ENCODE assay signal across 12 cellular contexts in genomic region chr6:5999688-6000608, GRCh38. TPM values are rescaled to one million over a fixed set of nuclear protein-coding genes. Genes with fewer than 3 reads are reported as not detected.
DNase-seq lines count a peak whose midpoint lies in the region; ATAC-seq and TF ChIP-seq lines count a peak whose summit lies in the region.
"Had no signal": no experiment of that assay in that cellular context is flagged by ENCODE, and none has a peak within 500 bp of the region (broad histone marks: within the 10 kb centered on the region; RNA-seq: fewer than 3 reads in every experiment).

No MANE protein-coding gene starts in this region.

- peak overlapping the region; percentile 46 for H3K4me3 ChIP-seq in iPS-18c (ENCODE audit: insufficient read depth, low read depth, low read length)

- no peak for DNase-seq in activated CD8-positive, alpha-beta memory T cell treated with anti-CD3 and anti-CD28 coated beads, Interleukin-2, amount 10 ng/mL, durations not matched to agents 7 days and 5 days
- no peak for DNase-seq in activated CD8-positive, alpha-beta memory T cell treated with anti-CD3 and anti-CD28 coated beads for 24 hours
- DNase-seq in activated naive CD8-positive, alpha-beta T cell treated with anti-CD3 and anti-CD28 coated beads for 36 hours = no peak
- DNase-seq in stimulated activated naive CD8-positive, alpha-beta T cell treated with anti-CD3 and anti-CD28 coated beads, Interleukin-15, amount 100 ng/mL, for 72 hours = no peak
- DNase-seq in DMS79 treated with DMSO at 0.1 percent for 48 hours (lab: John Stamatoyannopoulos, UW) = no peak
- no peak for DNase-seq in mesothelial cell of epicardium (ENCODE audit: low spot score in 2 of 2, unreplicated experiment in 2 of 2)
- DNase-seq: activated naive CD4-positive, alpha-beta T cell treated with Interleukin-2 at 50 U/mL for 16 hours; AML-193; stimulated activated CD4-positive, alpha-beta T cell treated with anti-CD3 and anti-CD28 coated beads, Interleukin-1b, Interleukin-23, amount 100 ng/mL, for 48 hours had no signal

- H3K36me3 Mint-ChIP-seq in activated CD8-positive, alpha-beta memory T cell treated with anti-CD3 and anti-CD28 coated beads, Interleukin-2, amount 10 ng/mL, durations not matched to agents 7 days and 5 days = peaks cover 20% of the 10 kb centered on the region
- H3K36me3 Mint-ChIP-seq in activated naive CD8-positive, alpha-beta T cell treated with anti-CD3 and anti-CD28 coated beads for 36 hours = peaks cover 10% of the 10 kb centered on the region
- H3K36me3 Mint-ChIP-seq in mesothelial cell of epicardium = peaks cover 4% of the 10 kb centered on the region

- H3K9me3 ChIP-seq in iPS-18c (ENCODE audit: control insufficient read depth, insufficient read depth, low read length) = no peaks in the 10 kb centered on the region

- no peaks in the 10 kb centered on the region for H3K9me3 Mint-ChIP-seq in activated CD8-positive, alpha-beta memory T cell treated with anti-CD3 and anti-CD28 coated beads, Interleukin-2, amount 10 ng/mL, durations not matched to agents 7 days and 5 days (ENCODE audit: low read depth)
- peaks cover 5% of the 10 kb centered on the region for H3K9me3 Mint-ChIP-seq in activated naive CD8-positive, alpha-beta T cell treated with anti-CD3 and anti-CD28 coated beads for 36 hours
- peaks cover 7 to 9% of the 10 kb centered on the region in 2 donors for H3K9me3 Mint-ChIP-seq in stimulated activated naive CD8-positive, alpha-beta T cell treated with anti-CD3 and anti-CD28 coated beads, Interleukin-15, amount 100 ng/mL, for 72 hours
- H3K9me3 Mint-ChIP-seq in mesothelial cell of epicardium = no peaks in the 10 kb centered on the region

- ATAC-seq in activated CD8-positive, alpha-beta memory T cell treated with anti-CD3 and anti-CD28 coated beads, Interleukin-2, amount 10 ng/mL, durations not matched to agents 7 days and 5 days = no peak
- ATAC-seq in stimulated activated naive CD8-positive, alpha-beta T cell treated with anti-CD3 and anti-CD28 coated beads, Interleukin-15, amount 100 ng/mL, for 72 hours = no peak
- no peak for ATAC-seq in HG03354 (IDR thresholded peaks at IDR 0.05; ENCODE audit: poor library complexity, severe bottlenecking, unreplicated experiment)

- H3K4me3 Mint-ChIP-seq in activated CD8-positive, alpha-beta memory T cell treated with anti-CD3 and anti-CD28 coated beads, Interleukin-2, amount 10 ng/mL, durations not matched to agents 7 days and 5 days = no peak overlapping the region
- peak overlapping the region; percentile 27 for H3K4me3 Mint-ChIP-seq in activated naive CD8-positive, alpha-beta T cell treated with anti-CD3 and anti-CD28 coated beads for 36 hours
- H3K4me3 Mint-ChIP-seq in stimulated activated naive CD8-positive, alpha-beta T cell treated with anti-CD3 and anti-CD28 coated beads, Interleukin-15, amount 100 ng/mL, for 72 hours = peak overlapping the region; percentile 68 to 80
- H3K4me3 Mint-ChIP-seq in mesothelial cell of epicardium = no peak overlapping the region

- peaks cover 94% of the 10 kb centered on the region for H3K27me3 Mint-ChIP-seq in activated CD8-positive, alpha-beta memory T cell treated with anti-CD3 and anti-CD28 coated beads, Interleukin-2, amount 10 ng/mL, durations not matched to agents 7 days and 5 days
- H3K27me3 Mint-ChIP-seq in activated naive CD8-positive, alpha-beta T cell treated with anti-CD3 and anti-CD28 coated beads for 36 hours = peaks cover 98% of the 10 kb centered on the region
- H3K27me3 Mint-ChIP-seq in stimulated activated naive CD8-positive, alpha-beta T cell treated with anti-CD3 and anti-CD28 coated beads, Interleukin-15, amount 100 ng/mL, for 72 hours = peaks cover 100% of the 10 kb centered on the region
- H3K27me3 Mint-ChIP-seq in mesothelial cell of epicardium (ENCODE audit: low read depth) = peaks cover 100% of the 10 kb centered on the region

- CTCF ChIA-PET in activated CD8-positive, alpha-beta memory T cell treated with anti-CD3 and anti-CD28 coated beads, Interleukin-2, amount 10 ng/mL, durations not matched to agents 7 days and 5 days (lab: Charles Lee) = interaction anchor here (1.6 kb wide), 1 partner anchor 529 kb away, joined by 5 read pairs; no protein-coding TSS in a partner anchor

- TF ChIP-seq CTCF in mesothelial cell of epicardium (IDR thresholded peaks at IDR 0.05; ENCODE audit: unreplicated experiment) = no peak

- H3K27ac Mint-ChIP-seq in activated CD8-positive, alpha-beta memory T cell treated with anti-CD3 and anti-CD28 coated beads, Interleukin-2, amount 10 ng/mL, durations not matched to agents 7 days and 5 days = peak overlapping the region; percentile 1
- H3K27ac Mint-ChIP-seq in activated naive CD8-positive, alpha-beta T cell treated with anti-CD3 and anti-CD28 coated beads for 36 hours = peak overlapping the region; percentile 8
- peak overlapping the region in 1 of 2 donors; percentile 30 for H3K27ac Mint-ChIP-seq in stimulated activated naive CD8-positive, alpha-beta T cell treated with anti-CD3 and anti-CD28 coated beads, Interleukin-15, amount 100 ng/mL, for 72 hours
- no peak overlapping the region for H3K27ac Mint-ChIP-seq in mesothelial cell of epicardium

- H3K4me1 Mint-ChIP-seq in activated CD8-positive, alpha-beta memory T cell treated with anti-CD3 and anti-CD28 coated beads, Interleukin-2, amount 10 ng/mL, durations not matched to agents 7 days and 5 days = peaks cover 54% of the 10 kb centered on the region
- peaks cover 61% of the 10 kb centered on the region for H3K4me1 Mint-ChIP-seq in activated naive CD8-positive, alpha-beta T cell treated with anti-CD3 and anti-CD28 coated beads for 36 hours
- H3K4me1 Mint-ChIP-seq in stimulated activated naive CD8-positive, alpha-beta T cell treated with anti-CD3 and anti-CD28 coated beads, Interleukin-15, amount 100 ng/mL, for 72 hours = peaks cover 92% of the 10 kb centered on the region
- H3K4me1 Mint-ChIP-seq in mesothelial cell of epicardium = peaks cover 38% of the 10 kb centered on the region

RNA-seq across cellular contexts. Expression of gene NRN1, which starts 6.8 kb away (rescaled TPM):
- 1 to 10 TPM in 1 of 2 experiments, under 1 TPM in 1; 0.26 to 1.7 TPM for total RNA-seq in activated CD8-positive, alpha-beta memory T cell treated with anti-CD3 and anti-CD28 coated beads, Interleukin-2, amount 10 ng/mL, durations not matched to agents 7 days and 5 days
- total RNA-seq in activated naive CD8-positive, alpha-beta T cell treated with anti-CD3 and anti-CD28 coated beads for 36 hours = 10 to 100 TPM; 10.2 to 10.6 TPM
- total RNA-seq in mesothelial cell of epicardium = not detected in 3 replicates
- total RNA-seq: fibroblast of lung had no signal

Comparison
In these comparisons a context has a peak if more than half of its experiments do, and no peak if none do; other contexts are left out.
1. H3K4me3 Mint-ChIP-seq: peak in activated naive CD8-positive, alpha-beta T cell treated with anti-CD3 and anti-CD28 coated beads for 36 hours (single experiment) and stimulated activated naive CD8-positive, alpha-beta T cell treated with anti-CD3 and anti-CD28 coated beads, Interleukin-15, amount 100 ng/mL, for 72 hours (2 of 2); none in activated CD8-positive, alpha-beta memory T cell treated with anti-CD3 and anti-CD28 coated beads, Interleukin-2, amount 10 ng/mL, durations not matched to agents 7 days and 5 days (single experiment) and mesothelial cell of epicardium (single experiment).
2. RNA of gene NRN1, which starts 6.8 kb away (total RNA-seq): 10.2 to 10.6 TPM in activated naive CD8-positive, alpha-beta T cell treated with anti-CD3 and anti-CD28 coated beads for 36 hours; 0.26 to 1.7 TPM in activated CD8-positive, alpha-beta memory T cell treated with anti-CD3 and anti-CD28 coated beads, Interleukin-2, amount 10 ng/mL, durations not matched to agents 7 days and 5 days and not detected in mesothelial cell of epicardium; every median in the first group is over 4 times any median in the second.